In the genomic region with DNA sequence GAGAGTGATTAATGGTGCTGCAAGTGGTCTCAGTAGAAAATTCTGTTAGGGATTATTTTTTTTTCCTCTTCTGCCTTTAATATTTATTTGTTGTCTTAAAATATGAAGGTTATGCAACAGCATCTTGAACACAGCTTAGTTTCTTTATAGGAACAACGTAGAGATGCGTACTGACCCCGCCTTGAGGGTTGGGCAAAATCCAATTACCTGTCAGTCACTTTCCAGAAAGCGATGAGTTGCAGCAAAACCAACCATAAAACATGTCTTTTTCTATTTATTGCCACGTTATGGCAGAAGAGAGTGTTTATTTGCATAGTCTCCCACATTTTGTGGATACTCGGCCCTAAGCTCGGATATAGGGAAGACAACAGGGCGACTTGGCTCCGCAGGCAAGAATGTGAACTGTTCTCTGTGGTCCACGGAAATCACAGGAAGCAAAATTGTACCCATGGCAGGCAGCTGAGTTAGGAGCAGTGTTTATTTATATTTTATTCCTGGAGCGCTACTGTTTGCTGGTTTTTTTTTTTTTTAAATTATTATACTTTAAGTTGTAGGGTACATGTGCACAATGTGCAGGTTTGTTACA, we compare ENCODE assay signal across 24 cellular contexts. TPM values are rescaled to one million over a fixed set of nuclear protein-coding genes. Genes with fewer than 3 reads are reported as not detected.
DNase-seq lines count a peak whose midpoint lies in the region; ATAC-seq and TF ChIP-seq lines count a peak whose summit lies in the region.
"Had no signal": no experiment of that assay in that cellular context is flagged by ENCODE, and none has a peak within 500 bp of the region (broad histone marks: within the 10 kb centered on the region; RNA-seq: fewer than 3 reads in every experiment).

No MANE protein-coding gene starts in this region.

- H3K27ac Mint-ChIP-seq in brain (peak overlapping the region; percentile 10 to 93 (median 55)), T-cell (peak overlapping the region in 1 of 2 donors; percentile 34)
- H3K27ac Mint-ChIP-seq: activated CD4-positive, alpha-beta memory T cell treated with anti-CD3 and anti-CD28 coated beads, Interleukin-2, amount 10 ng/mL, durations not matched to agents 7 days and 5 days had no signal

- peaks cover 50% of the 10 kb centered on the region for H3K4me1 Mint-ChIP-seq in brain
- peaks cover 6 to 23% (median 10%) of the 10 kb centered on the region in 3 donors for H3K4me1 Mint-ChIP-seq in T-cell
- H3K4me1 Mint-ChIP-seq: activated CD4-positive, alpha-beta memory T cell treated with anti-CD3 and anti-CD28 coated beads, Interleukin-2, amount 10 ng/mL, durations not matched to agents 7 days and 5 days had no signal

- no peaks in the 10 kb centered on the region for H3K27me3 ChIP-seq in BLaER1 treated with 17β-estradiol and CSF1 and Interleukin-3, amounts not matched to agents 10 nM and 100 nM
- H3K27me3 ChIP-seq in HL-60 (ENCODE audit: insufficient read depth, poor library complexity, severe bottlenecking) = no peaks in the 10 kb centered on the region
- no peaks in the 10 kb centered on the region for H3K27me3 ChIP-seq in HAP-1 (ENCODE audit: low read depth)
- H3K27me3 ChIP-seq: hepatocyte, right lobe of liver, thyroid gland had no signal

- H3K27ac ChIP-seq in BLaER1 treated with 17β-estradiol and CSF1 and Interleukin-3, amounts not matched to agents 10 nM and 100 nM = peak overlapping the region in 9 of 11 experiments; percentile 60 to 84 (median 80); a peak in 17 of 22 replicates
- H3K27ac ChIP-seq in HL-60 (replicated peaks) = peak overlapping the region; percentile 70
- H3K27ac ChIP-seq: hepatocyte, right lobe of liver, thyroid gland had no signal

- H3K4me2 ChIP-seq in BLaER1 treated with 17β-estradiol and CSF1 and Interleukin-3, amounts not matched to agents 10 nM and 100 nM = peak overlapping the region; percentile 76 to 90 (median 85)
- H3K4me2 ChIP-seq: hepatocyte had no signal

- H3K36me3 ChIP-seq in BLaER1 treated with 17β-estradiol and CSF1 and Interleukin-3, amounts not matched to agents 10 nM and 100 nM = peaks cover 0 to 85% (median 0%) of the 10 kb centered on the region in 11 experiments; a peak in 6 of 22 replicates
- no peaks in the 10 kb centered on the region for H3K36me3 ChIP-seq in HAP-1 (replicated peaks)
- H3K36me3 ChIP-seq: thyroid gland had no signal

- H3K9me3 Mint-ChIP-seq in brain = no peaks in the 10 kb centered on the region
- no peaks in the 10 kb centered on the region for H3K9me3 Mint-ChIP-seq in T-cell
- H3K9me3 Mint-ChIP-seq: activated CD4-positive, alpha-beta memory T cell treated with anti-CD3 and anti-CD28 coated beads, Interleukin-2, amount 10 ng/mL, durations not matched to agents 7 days and 5 days had no signal

- DNase-seq in HL-60 (ENCODE audit: low read depth in 1 of 2, low spot score in 1 of 2) (no peak), iris pigment epithelial cell (ENCODE audit: low read depth) (peak; percentile 58), epidermal melanocyte (ENCODE audit: insufficient read length, low spot score) (no peak), HAP-1 (ENCODE audit: low spot score in 2 of 2) (no peak), hypothalamus (lab: John Stamatoyannopoulos, UW) (no peak), T-cell (no peak)
- DNase-seq: activated CD4-positive, alpha-beta memory T cell treated with anti-CD3 and anti-CD28 coated beads, Interleukin-2, amount 10 ng/mL, durations not matched to agents 7 days and 5 days; activated effector memory CD4-positive, alpha-beta T cell treated with Interleukin-2 at 50 U/mL for 16 hours; amniotic stem cell; EL; NCI-H187 treated with DMSO at 0.1 percent for 48 hours; NCI-H526 treated with DMSO at 0.1 percent for 48 hours; right lobe of liver; stimulated activated CD4-positive, alpha-beta T cell treated with anti-CD3 and anti-CD28 coated beads, Interleukin-4, amount 100 ng/mL, for 4 hours; stimulated activated naive CD4-positive, alpha-beta T cell treated with Interleukin-2 at 50 U/mL for 16 hours had no signal

- peaks cover 0 to 70% (median 0%) of the 10 kb centered on the region in 11 experiments; a peak in 4 of 22 replicates for H4K20me1 ChIP-seq in BLaER1 treated with 17β-estradiol and CSF1 and Interleukin-3, amounts not matched to agents 10 nM and 100 nM

- H3K4me3 Mint-ChIP-seq in brain (peak overlapping the region in 2 of 5 experiments; percentile 10 to 52), T-cell (no peak overlapping the region)
- H3K4me3 Mint-ChIP-seq: activated CD4-positive, alpha-beta memory T cell treated with anti-CD3 and anti-CD28 coated beads, Interleukin-2, amount 10 ng/mL, durations not matched to agents 7 days and 5 days had no signal

- peaks cover 66 to 81% (median 76%) of the 10 kb centered on the region in 10 experiments for H3K4me1 ChIP-seq in BLaER1 treated with 17β-estradiol and CSF1 and Interleukin-3, amounts not matched to agents 10 nM and 100 nM
- no peaks in the 10 kb centered on the region for H3K4me1 ChIP-seq in HAP-1

- no peaks in the 10 kb centered on the region for H3K9me3 ChIP-seq in BLaER1 treated with 17β-estradiol and CSF1 and Interleukin-3, amounts not matched to agents 10 nM and 100 nM (replicated peaks in 1 of 11)
- H3K9me3 ChIP-seq in HAP-1 = no peaks in the 10 kb centered on the region
- H3K9me3 ChIP-seq: right lobe of liver, thyroid gland had no signal

- ATAC-seq in T-cell (replicated peaks in 1 of 4) = no peak

- peak overlapping the region in 8 of 11 experiments; percentile 7 to 73 (median 58); a peak in 12 of 22 replicates for H3K9ac ChIP-seq in BLaER1 treated with 17β-estradiol and CSF1 and Interleukin-3, amounts not matched to agents 10 nM and 100 nM

- POLR2A ChIA-PET in T-cell (lab: Charles Lee) = no interaction called here

- CTCF ChIA-PET in T-cell (lab: Charles Lee) = no interaction called here

- H3K36me3 Mint-ChIP-seq in brain (peaks cover 46% of the 10 kb centered on the region), T-cell (peaks cover 62% of the 10 kb centered on the region)

- TF ChIP-seq CTCF in HL-60 (IDR thresholded peaks at IDR 0.05; ENCODE audit: insufficient read depth, low read length) (no peak), brain (conservative IDR thresholded peaks at IDR 0.05) (no peak)

- H3K4me3 ChIP-seq in BLaER1 treated with 17β-estradiol and CSF1 and Interleukin-3, amounts not matched to agents 10 nM and 100 nM = 0 out of 20 replicates have a peak overlapping the region, but pooled peaks of 1 of the 10 experiments have one; percentile 11
- no peak overlapping the region for H3K4me3 ChIP-seq in HL-60 (replicated peaks; ENCODE audit: insufficient read depth, low read length)
- no peak overlapping the region for H3K4me3 ChIP-seq in HAP-1
- H3K4me3 ChIP-seq: hepatocyte, right lobe of liver, thyroid gland had no signal

- in situ Hi-C loops in HAP-1 (cut with MboI; ENCODE audit: low sequenced_read_pairs) = no loop called here

- H3K27me3 Mint-ChIP-seq in brain = peaks cover 4% of the 10 kb centered on the region
- H3K27me3 Mint-ChIP-seq in T-cell = no peaks in the 10 kb centered on the region
- H3K27me3 Mint-ChIP-seq: activated CD4-positive, alpha-beta memory T cell treated with anti-CD3 and anti-CD28 coated beads, Interleukin-2, amount 10 ng/mL, durations not matched to agents 7 days and 5 days had no signal

RNA-seq across cellular contexts. Expression of gene CACNG5, which starts 44.3 kb away (rescaled TPM):
- 2.2 TPM for polyA plus RNA-seq in brain (ENCODE audit: insufficient read depth, low read depth, low replicate concordance)
- not detected for total RNA-seq in T-cell
- total RNA-seq: activated CD4-positive, alpha-beta memory T cell treated with anti-CD3 and anti-CD28 coated beads, Interleukin-2, amount 10 ng/mL, durations not matched to agents 7 days and 5 days; cardiac septum; dermis microvascular lymphatic vessel endothelial cell; hepatocyte; lower leg skin; right lobe of liver; thyroid gland had no signal
- polyA plus RNA-seq: CD14-positive monocyte, hepatocyte, neural cell had no signal
